15 cellular contexts compared by ENCODE assay signal in the genomic region with DNA sequence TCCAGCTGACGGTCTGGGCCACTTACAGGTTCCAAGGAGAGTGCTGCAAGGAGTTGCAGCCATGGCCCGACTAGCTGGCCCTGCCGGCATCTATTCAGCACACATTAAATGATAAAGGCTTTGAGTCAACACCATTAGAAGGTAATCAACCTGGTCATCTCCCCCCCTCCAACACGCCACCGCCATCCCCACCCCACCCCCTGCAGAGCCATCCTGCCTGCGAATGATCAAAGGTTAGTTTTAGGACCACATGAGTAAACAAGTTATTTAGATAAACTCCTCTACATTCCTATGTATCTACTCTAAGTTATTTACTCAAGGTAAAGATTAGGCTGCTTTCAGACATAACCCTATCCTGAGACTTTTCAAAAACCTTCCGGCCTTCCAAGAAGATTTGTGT.
"Had no signal": no experiment of that assay in that cellular context is flagged by ENCODE, and none has a peak within 500 bp of the region (broad histone marks: within the 10 kb centered on the region; RNA-seq: fewer than 3 reads in every experiment).

No MANE protein-coding gene starts in this region.

- H3K9me3 ChIP-seq: ascending aorta, breast epithelium, gastrocnemius medialis, heart left ventricle, testis, upper lobe of left lung had no signal

- DNase-seq: activated CD4-positive, alpha-beta T cell treated with anti-CD3 and anti-CD28 coated beads, Interleukin-2, amount 50 U/mL, for 48 hours; activated CD8-positive, alpha-beta memory T cell treated with anti-CD3 and anti-CD28 coated beads, Interleukin-2, amount 10 ng/mL, durations not matched to agents 7 days and 5 days; activated naive CD4-positive, alpha-beta T cell treated with anti-CD3 and anti-CD28 coated beads, Interleukin-2, amount 10 ng/mL, durations not matched to agents 7 days and 5 days; activated T-cell treated with anti-CD3 and anti-CD28 coated beads, Interleukin-2, amount 50 U/mL, for 1 hour; gastrocnemius medialis; heart left ventricle; left ventricle myocardium superior; nucleus accumbens; stimulated activated naive CD8-positive, alpha-beta T cell treated with anti-CD3 and anti-CD28 coated beads, Interleukin-15, amount 100 ng/mL, for 72 hours; testis; upper lobe of left lung had no signal

- H3K4me3 ChIP-seq: ascending aorta, breast epithelium, gastrocnemius medialis, heart left ventricle, skin epidermis, testis, upper lobe of left lung had no signal

- H3K27me3 ChIP-seq: ascending aorta, breast epithelium, gastrocnemius medialis, heart left ventricle, testis, upper lobe of left lung had no signal

- H3K4me1 ChIP-seq: ascending aorta, breast epithelium, gastrocnemius medialis, heart left ventricle, testis, upper lobe of left lung had no signal

- ATAC-seq: activated CD8-positive, alpha-beta memory T cell treated with anti-CD3 and anti-CD28 coated beads, Interleukin-2, amount 10 ng/mL, durations not matched to agents 7 days and 5 days; gastrocnemius medialis; heart left ventricle; left ventricle myocardium superior; natural killer cell treated with Interleukin-12 subunit alpha and Interleukin-12 subunit beta and Interleukin-15 and Interleukin-18, amount 100 ng/mL, for 72 hours; stimulated activated naive CD8-positive, alpha-beta T cell treated with anti-CD3 and anti-CD28 coated beads, Interleukin-15, amount 100 ng/mL, for 72 hours had no signal

- H3K36me3 ChIP-seq: ascending aorta, breast epithelium, gastrocnemius medialis, heart left ventricle, upper lobe of left lung had no signal

- H3K27ac ChIP-seq: ascending aorta, breast epithelium, gastrocnemius medialis, heart left ventricle, skin epidermis, testis, upper lobe of left lung had no signal
